Comparison of ENCODE assay signal across 25 cellular contexts in genomic region chr22:48493733-48494132, GRCh38.
"Had no signal": no experiment of that assay in that cellular context is flagged by ENCODE, and none has a peak within 500 bp of the region (broad histone marks: within the 10 kb centered on the region; RNA-seq: fewer than 3 reads in every experiment).

No MANE protein-coding gene starts in this region.

- H3K36me3 Mint-ChIP-seq: activated naive CD8-positive, alpha-beta T cell; IgD-negative memory B cell had no signal

- H3K36me3 ChIP-seq: brain microvascular endothelial cell, cardiac muscle cell had no signal

- FAIRE-seq: RCC 7860, TTC549 had no signal

- ATAC-seq: T-helper 17 cell had no signal

- H3K27ac Mint-ChIP-seq: activated CD4-positive, alpha-beta memory T cell treated with anti-CD3 and anti-CD28 coated beads, Interleukin-2, amount 10 ng/mL, durations not matched to agents 7 days and 5 days; activated naive CD8-positive, alpha-beta T cell; T-helper 17 cell had no signal

- H3K27ac ChIP-seq: brain microvascular endothelial cell, cardiac muscle cell had no signal

- DNase-seq: activated CD4-positive, alpha-beta memory T cell treated with anti-CD3 and anti-CD28 coated beads, Interleukin-2, amount 10 ng/mL, durations not matched to agents 7 days and 5 days; activated CD4-positive, alpha-beta T cell treated with anti-CD3 and anti-CD28 coated beads, Interleukin-2, amount 50 U/mL, for 1 hour; activated CD4-positive, CD25-positive, alpha-beta regulatory T cell; activated CD8-positive, alpha-beta memory T cell treated with anti-CD3 and anti-CD28 coated beads, Interleukin-2, amount 50 U/mL, for 48 hours; activated naive CD4-positive, alpha-beta T cell treated with Interleukin-2 at 50 U/mL for 16 hours; activated T-cell treated with anti-CD3 and anti-CD28 coated beads, Interleukin-2, amount 50 U/mL, for 1 hour; amygdala; brain microvascular endothelial cell; cerebellar nuclear complex; KG1; NCI-H1092; NCI-H1417; NCI-H1694; NCI-H2029; NCI-H345; NCI-H510A treated with DMSO at 0.1 percent for 48 hours; NCI-H69; SHP77 treated with DMSO at 0.1 percent for 48 hours; T-helper 17 cell; T-helper 9 cell had no signal

- H3K4me3 ChIP-seq: cardiac muscle cell had no signal

- H3K9me3 Mint-ChIP-seq: activated CD4-positive, alpha-beta memory T cell treated with anti-CD3 and anti-CD28 coated beads, Interleukin-2, amount 10 ng/mL, durations not matched to agents 7 days and 5 days; IgD-negative memory B cell had no signal
